ENCODE assay signal across 8 cellular contexts in the genomic region with DNA sequence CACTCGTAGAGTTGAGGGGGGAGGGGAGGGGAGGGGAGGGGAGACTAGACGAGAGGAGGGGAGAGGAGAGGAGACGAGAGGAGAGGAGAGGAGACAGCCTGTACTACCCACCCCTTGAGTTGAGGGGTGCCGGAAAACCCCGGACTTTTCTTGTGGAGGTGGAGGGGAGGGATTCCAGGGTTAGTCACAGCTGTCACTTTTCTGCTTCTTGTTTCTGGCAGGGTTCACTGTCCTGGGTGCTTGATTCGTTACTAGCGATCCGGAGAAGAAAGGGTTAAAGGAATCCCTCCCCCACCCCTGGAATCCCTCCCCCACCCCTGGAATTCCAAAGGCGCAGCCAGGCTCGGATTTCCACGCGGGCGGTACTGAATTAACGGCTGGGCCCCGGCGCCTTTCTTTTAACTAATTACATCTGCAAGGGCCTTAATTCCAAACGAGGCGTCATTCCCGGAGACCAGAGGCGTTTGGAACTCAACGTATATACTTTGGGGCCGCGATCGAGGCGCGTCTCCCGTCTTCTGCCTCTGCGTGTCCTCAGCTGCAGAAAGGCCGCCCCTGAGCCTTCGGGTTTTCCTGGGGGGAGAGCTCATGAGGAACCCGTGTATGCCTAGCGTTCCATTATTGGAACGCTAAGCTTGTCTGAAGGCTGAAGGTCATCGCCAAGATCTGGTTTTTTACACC. TPM values are rescaled to one million over a fixed set of nuclear protein-coding genes. Genes with fewer than 3 reads are reported as not detected.
DNase-seq lines count a peak whose midpoint lies in the region; ATAC-seq, FAIRE-seq and TF ChIP-seq lines count a peak whose summit lies in the region.

No MANE protein-coding gene starts in this region.

- no peak for TF ChIP-seq EP300 in A549 (IDR thresholded peaks at IDR 0.05)

- peaks cover 1% of the 10 kb centered on the region for H3K27me3 Mint-ChIP-seq in mesothelial cell of epicardium (ENCODE audit: low read depth)

- intact Hi-C loops in ascending aorta (cut with DNase I), result no loop called here

- H3K36me3 Mint-ChIP-seq in mesothelial cell of epicardium, result peaks cover 11% of the 10 kb centered on the region

- TF ChIP-seq CTCF in A549 (IDR thresholded peaks at IDR 0.05) (no peak), mesothelial cell of epicardium (IDR thresholded peaks at IDR 0.05; ENCODE audit: unreplicated experiment) (no peak), ascending aorta (IDR thresholded peaks at IDR 0.05) (no peak)

- DNase-seq in A549 (ENCODE audit: low read depth in 1 of 2, low spot score in 1 of 2) (peak in 1 of 2 experiments; percentile 50), mesothelial cell of epicardium (ENCODE audit: low spot score in 2 of 2, unreplicated experiment in 2 of 2) (peak in 1 of 2 experiments; percentile 42), KBM-7 (no peak), ascending aorta (ENCODE audit: low spot score in 2 of 2) (no peak)
- DNase-seq in activated CD4-positive, alpha-beta T cell treated with anti-CD3 and anti-CD28 coated beads, Interleukin-2, amount 50 U/mL, for 4 hours, result peak; percentile 17 to 25

- ATAC-seq in A549 (peak in 1 of 2 experiments; percentile 45; a peak in 3 of 6 replicates), GM19463 (IDR thresholded peaks at IDR 0.05; ENCODE audit: unreplicated experiment) (peak; percentile 55), GM21526 (IDR thresholded peaks at IDR 0.05; ENCODE audit: low FRiP score, unreplicated experiment) (no peak), HG02763 (IDR thresholded peaks at IDR 0.05; ENCODE audit: unreplicated experiment) (no peak)

- peaks cover 18% of the 10 kb centered on the region for H3K4me1 Mint-ChIP-seq in mesothelial cell of epicardium

- H3K4me3 ChIP-seq in A549 (no peak overlapping the region; the same call in 2 of the 3 replicates), ascending aorta (peak overlapping the region in 1 of 2 donors; percentile 20)

- FAIRE-seq in A549 (lab: Jason Lieb, UNC), result no peak

- in situ Hi-C loops in KBM-7 (cut with MboI; ENCODE audit: low pct_unique_long_range_greater_than_20kb, low sequenced_read_pairs), result no loop called here

- H3K27ac ChIP-seq in A549 (peak overlapping the region; percentile 41 to 64; a peak in 4 of 6 replicates), ascending aorta (no peak overlapping the region)

- TF ChIP-seq RAD21 in A549 (conservative IDR thresholded peaks at IDR 0.05 in 1 of 2, IDR thresholded peaks at IDR 0.05 in 1 of 2), result no peak

- no peak for TF ChIP-seq POLR2A in A549 (IDR thresholded peaks at IDR 0.05; ENCODE audit: low read length)

- POLR2A ChIA-PET in A549 (lab: Yijun Ruan, JAX), result no interaction called here

- H3K4me2 ChIP-seq in A549, result peak overlapping the region; percentile 58

- H3K4me3 Mint-ChIP-seq in mesothelial cell of epicardium, result peak overlapping the region; percentile 58

- CTCF ChIA-PET in A549 (lab: Yijun Ruan, JAX), result no interaction called here

- 13% methylated on average over 23 of the region's 34 CpGs for whole genome bisulfite sequencing in A549 (ENCODE audit: missing lambda C conversion rate)

- peaks cover 20% of the 10 kb centered on the region for H3K9me3 Mint-ChIP-seq in mesothelial cell of epicardium

- peaks cover 17% of the 10 kb centered on the region for H3K4me1 ChIP-seq in A549
- peaks cover 3 to 9% of the 10 kb centered on the region in 2 donors for H3K4me1 ChIP-seq in ascending aorta

- no peaks in the 10 kb centered on the region for H3K9me3 ChIP-seq in A549
- H3K9me3 ChIP-seq in ascending aorta, result no peaks in the 10 kb centered on the region

- H3K27me3 ChIP-seq in ascending aorta, result no peaks in the 10 kb centered on the region

- H3K36me3 ChIP-seq in ascending aorta, result no peaks in the 10 kb centered on the region

- H3K27ac Mint-ChIP-seq in mesothelial cell of epicardium, result peak overlapping the region; percentile 89

TF ChIP-seq in A549, 52 proteins besides CTCF, POLR2A, EP300 and RAD21:
- TF ChIP-seq FOSB (CRISPR knock-in tag; IDR thresholded peaks at IDR 0.05), result no peak
- TF ChIP-seq ZNF302 (CRISPR knock-in tag; IDR thresholded peaks at IDR 0.05), result no peak
- no peak for TF ChIP-seq MYC (IDR thresholded peaks at IDR 0.05; ENCODE audit: borderline replicate concordance, low read length)
- TF ChIP-seq NPAS2 (CRISPR knock-in tag; IDR thresholded peaks at IDR 0.05; ENCODE audit: borderline replicate concordance), result no peak
- TF ChIP-seq, protein P1, sequence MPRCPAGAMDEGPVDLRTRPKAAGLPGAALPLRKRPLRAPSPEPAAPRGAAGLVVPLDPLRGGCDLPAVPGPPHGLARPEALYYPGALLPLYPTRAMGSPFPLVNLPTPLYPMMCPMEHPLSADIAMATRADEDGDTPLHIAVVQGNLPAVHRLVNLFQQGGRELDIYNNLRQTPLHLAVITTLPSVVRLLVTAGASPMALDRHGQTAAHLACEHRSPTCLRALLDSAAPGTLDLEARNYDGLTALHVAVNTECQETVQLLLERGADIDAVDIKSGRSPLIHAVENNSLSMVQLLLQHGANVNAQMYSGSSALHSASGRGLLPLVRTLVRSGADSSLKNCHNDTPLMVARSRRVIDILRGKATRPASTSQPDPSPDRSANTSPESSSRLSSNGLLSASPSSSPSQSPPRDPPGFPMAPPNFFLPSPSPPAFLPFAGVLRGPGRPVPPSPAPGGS (IDR thresholded peaks at IDR 0.05), result no peak
- TF ChIP-seq ZC3H11A (IDR thresholded peaks at IDR 0.05), result no peak
- no peak for TF ChIP-seq KDM1A (IDR thresholded peaks at IDR 0.05; ENCODE audit: low read depth)
- TF ChIP-seq HEYL (CRISPR knock-in tag; IDR thresholded peaks at IDR 0.05), result no peak

RNA-seq across cellular contexts. Expression of a gene that starts 20.1 kb away (rescaled TPM):
- polyA plus RNA-seq in A549 (2011; rRNA removed) (6.3 and 6.8 TPM in 2 replicates), A549 (2017; fragmentation: RNase III; extraction: RNeasy Plus Mini Kit Qiagen cat#74134 plus additional on column Dnase treatment) (3.8 to 4.8 TPM (median 4.4 TPM) in 3 replicates)
- 1.2 and 1.3 TPM in 2 replicates for polyA plus RNA-seq in A549 (2012; cell fraction: cytosol; rRNA removed)
- polyA plus RNA-seq in A549 (2012; cell fraction: nucleus; rRNA removed), result 1.3 and 2.0 TPM in 2 replicates
- 5.7 and 11.0 TPM in 2 replicates for polyA minus RNA-seq in A549 (2011; rRNA and poly(A)+ RNA removed)
- total RNA-seq in mesothelial cell of epicardium (5.7 to 9.7 TPM (median 7.5 TPM) in 3 replicates), ascending aorta (not detected)

RNA-seq across cellular contexts. Expression of a gene that starts 36.1 kb away (rescaled TPM):
- polyA plus RNA-seq in A549 (2011; rRNA removed) (0.37 and 0.57 TPM in 2 replicates), A549 (2017; fragmentation: RNase III; extraction: RNeasy Plus Mini Kit Qiagen cat#74134 plus additional on column Dnase treatment) (0.07 to 0.25 TPM (median 0.08 TPM) in 3 replicates)
- polyA plus RNA-seq in A549 (2012; cell fraction: cytosol; rRNA removed), result 0.20 and 0.22 TPM in 2 replicates
- 0.42 and 0.47 TPM in 2 replicates for polyA plus RNA-seq in A549 (2012; cell fraction: nucleus; rRNA removed)
- polyA minus RNA-seq in A549 (2011; rRNA and poly(A)+ RNA removed), result 0.44 and 1.2 TPM in 2 replicates
- total RNA-seq in mesothelial cell of epicardium (not detected in 3 replicates), ascending aorta (1.1 TPM)

Comparison
In these comparisons a context has a peak if more than half of its experiments do, and no peak if none do; other contexts are left out.
1. DNase-seq: peak in activated CD4-positive, alpha-beta T cell treated with anti-CD3 and anti-CD28 coated beads, Interleukin-2, amount 50 U/mL, for 4 hours (2 of 2); none in KBM-7 (single experiment) and ascending aorta (0 of 2).
2. H3K27ac ChIP-seq: peak in A549 (2 of 2); none in ascending aorta (0 of 2).